20 cellular contexts compared by ENCODE assay signal in the genomic region with DNA sequence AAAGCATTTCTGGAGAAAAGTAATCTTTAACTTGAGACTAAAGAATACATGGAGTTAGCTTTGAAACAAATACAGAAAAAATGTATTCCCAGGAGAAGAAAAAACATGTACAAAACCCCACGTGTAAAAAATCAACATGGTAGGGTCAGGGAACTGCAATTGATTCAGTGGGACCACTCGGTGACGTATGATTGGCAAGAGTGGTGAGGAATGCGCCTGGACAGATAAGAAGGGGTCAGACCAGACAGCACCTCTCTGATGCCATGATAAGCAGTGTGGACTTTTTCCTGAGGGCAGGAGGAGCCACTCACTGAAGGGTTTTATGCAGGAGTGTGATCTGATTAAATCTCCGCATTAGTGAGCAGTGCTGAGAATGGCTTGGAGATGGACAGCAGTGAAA.
"Had no signal": no experiment of that assay in that cellular context is flagged by ENCODE, and none has a peak within 500 bp of the region (broad histone marks: within the 10 kb centered on the region; RNA-seq: fewer than 3 reads in every experiment).

No MANE protein-coding gene starts in this region.

- H3K27ac Mint-ChIP-seq: activated CD8-positive, alpha-beta T cell treated with anti-CD3 and anti-CD28 coated beads, Interleukin-2, amount 10 ng/mL, durations not matched to agents 7 days and 5 days; activated naive CD4-positive, alpha-beta T cell treated with anti-CD3 and anti-CD28 coated beads, Interleukin-2, amount 50 U/mL, for 72 hours; memory B cell; natural killer cell treated with Interleukin-12 subunit alpha and Interleukin-12 subunit beta and Interleukin-15 and Interleukin-18, amount 100 ng/mL, for 72 hours; stimulated activated naive CD8-positive, alpha-beta T cell treated with anti-CD3 and anti-CD28 coated beads, Interleukin-15, amount 100 ng/mL, for 72 hours had no signal

- H3K27me3 Mint-ChIP-seq: central memory CD8-positive, alpha-beta T cell had no signal

- H3K27ac ChIP-seq: coronary artery, prostate gland, SK-N-MC, spleen, VCaP had no signal

- H3K4me3 ChIP-seq: coronary artery, prostate gland, SK-N-MC, spleen had no signal

- H3K4me1 ChIP-seq: prostate gland, spleen had no signal

- H3K36me3 Mint-ChIP-seq: memory B cell; natural killer cell treated with Interleukin-12 subunit alpha and Interleukin-12 subunit beta and Interleukin-15 and Interleukin-18, amount 100 ng/mL, for 72 hours had no signal

- H3K4me1 Mint-ChIP-seq: central memory CD8-positive, alpha-beta T cell; memory B cell; stimulated activated naive CD8-positive, alpha-beta T cell treated with anti-CD3 and anti-CD28 coated beads, Interleukin-15, amount 100 ng/mL, for 72 hours had no signal

- ATAC-seq: activated CD8-positive, alpha-beta T cell treated with anti-CD3 and anti-CD28 coated beads, Interleukin-2, amount 10 ng/mL, durations not matched to agents 7 days and 5 days; activated naive CD4-positive, alpha-beta T cell treated with anti-CD3 and anti-CD28 coated beads, Interleukin-2, amount 50 U/mL, for 72 hours; left colon; natural killer cell treated with Interleukin-12 subunit alpha and Interleukin-12 subunit beta and Interleukin-15 and Interleukin-18, amount 100 ng/mL, for 72 hours; right cardiac atrium; stimulated activated naive CD8-positive, alpha-beta T cell treated with anti-CD3 and anti-CD28 coated beads, Interleukin-15, amount 100 ng/mL, for 72 hours had no signal

- FAIRE-seq: frontal cortex had no signal

- H3K9me3 Mint-ChIP-seq: activated naive CD4-positive, alpha-beta T cell treated with anti-CD3 and anti-CD28 coated beads, Interleukin-2, amount 50 U/mL, for 72 hours; central memory CD8-positive, alpha-beta T cell; memory B cell; natural killer cell treated with Interleukin-12 subunit alpha and Interleukin-12 subunit beta and Interleukin-15 and Interleukin-18, amount 100 ng/mL, for 72 hours; stimulated activated naive CD8-positive, alpha-beta T cell treated with anti-CD3 and anti-CD28 coated beads, Interleukin-15, amount 100 ng/mL, for 72 hours had no signal

- H3K27me3 ChIP-seq: spleen had no signal

- DNase-seq: activated CD8-positive, alpha-beta memory T cell treated with anti-CD3 and anti-CD28 coated beads, Interleukin-2, amount 50 U/mL, for 4 hours; activated CD8-positive, alpha-beta T cell treated with anti-CD3 and anti-CD28 coated beads, Interleukin-2, amount 10 ng/mL, durations not matched to agents 7 days and 5 days; activated gamma-delta T cell; activated T-cell treated with anti-CD3 and anti-CD28 coated beads, Interleukin-2, amount 50 U/mL, for 48 hours; head of caudate nucleus; left colon; right cardiac atrium; spleen; stimulated activated naive CD8-positive, alpha-beta T cell treated with anti-CD3 and anti-CD28 coated beads, Interleukin-15, amount 100 ng/mL, for 72 hours; T-helper 1 cell; T1000 had no signal

- H3K4me3 Mint-ChIP-seq: activated CD8-positive, alpha-beta T cell treated with anti-CD3 and anti-CD28 coated beads, Interleukin-2, amount 10 ng/mL, durations not matched to agents 7 days and 5 days; central memory CD8-positive, alpha-beta T cell; memory B cell; natural killer cell treated with Interleukin-12 subunit alpha and Interleukin-12 subunit beta and Interleukin-15 and Interleukin-18, amount 100 ng/mL, for 72 hours; stimulated activated naive CD8-positive, alpha-beta T cell treated with anti-CD3 and anti-CD28 coated beads, Interleukin-15, amount 100 ng/mL, for 72 hours had no signal

- H3K36me3 ChIP-seq: prostate gland, spleen had no signal

- H3K9me3 ChIP-seq: prostate gland, spleen had no signal
